23 cellular contexts compared by ENCODE assay signal in the genomic region with DNA sequence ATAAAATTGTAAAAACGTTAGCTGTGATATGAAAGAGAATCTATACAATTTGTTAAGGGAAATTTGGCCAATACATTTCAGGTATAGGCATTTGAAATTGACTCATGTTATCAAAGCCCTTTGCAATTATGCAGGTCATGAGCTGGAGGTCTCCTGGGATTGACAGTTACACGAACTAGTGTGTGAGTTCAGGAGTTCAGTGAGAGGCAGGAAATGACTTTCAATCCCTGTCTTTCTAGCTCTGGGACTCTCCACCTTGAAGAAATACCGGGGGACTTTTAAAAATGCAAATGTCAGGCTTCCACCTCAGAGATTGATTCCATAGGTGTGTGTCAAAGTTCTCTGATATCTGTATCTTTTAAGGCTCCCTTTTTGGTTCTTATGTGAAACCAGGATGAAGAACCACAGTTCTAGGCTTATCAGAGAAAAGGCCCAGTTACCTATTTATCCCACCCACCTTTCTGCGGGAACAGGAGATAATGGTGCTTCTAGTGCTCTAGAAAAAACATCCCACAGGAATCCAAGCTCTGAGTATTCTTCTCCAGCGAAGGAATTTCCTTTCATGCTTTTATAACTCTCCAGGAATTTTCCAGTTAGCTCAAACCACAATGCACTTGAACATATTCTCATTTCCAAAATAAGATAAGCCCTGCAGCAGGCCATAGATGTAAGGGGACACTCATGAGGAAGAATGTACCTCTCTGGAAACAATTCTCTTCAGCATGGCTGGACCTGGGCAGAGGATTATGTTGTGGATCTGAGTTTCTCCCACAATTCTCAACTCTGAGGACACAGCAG.
DNase-seq lines count a peak whose midpoint lies in the region; ATAC-seq and TF ChIP-seq lines count a peak whose summit lies in the region.
"Had no signal": no experiment of that assay in that cellular context is flagged by ENCODE, and none has a peak within 500 bp of the region (broad histone marks: within the 10 kb centered on the region; RNA-seq: fewer than 3 reads in every experiment).

No MANE protein-coding gene starts in this region.

- H3K4me1 Mint-ChIP-seq in activated CD4-positive, alpha-beta memory T cell treated with anti-CD3 and anti-CD28 coated beads, Interleukin-2, amount 10 ng/mL, durations not matched to agents 7 days and 5 days: no peaks in the 10 kb centered on the region
- H3K4me1 Mint-ChIP-seq: activated CD4-positive, alpha-beta T cell treated with anti-CD3 and anti-CD28 coated beads for 36 hours had no signal

- H3K27me3 Mint-ChIP-seq in activated CD4-positive, alpha-beta memory T cell treated with anti-CD3 and anti-CD28 coated beads, Interleukin-2, amount 10 ng/mL, durations not matched to agents 7 days and 5 days: no peaks in the 10 kb centered on the region
- H3K27me3 Mint-ChIP-seq: activated CD4-positive, alpha-beta T cell treated with anti-CD3 and anti-CD28 coated beads for 36 hours; stimulated activated naive CD8-positive, alpha-beta T cell treated with anti-CD3 and anti-CD28 coated beads, Interleukin-15, Interleukin-2, amounts not matched to agents 100 ng/mL and 50 ng/mL, for 24 hours had no signal

- no peak overlapping the region for H3K27ac Mint-ChIP-seq in activated CD4-positive, alpha-beta memory T cell treated with anti-CD3 and anti-CD28 coated beads, Interleukin-2, amount 10 ng/mL, durations not matched to agents 7 days and 5 days
- H3K27ac Mint-ChIP-seq: activated CD4-positive, alpha-beta T cell treated with anti-CD3 and anti-CD28 coated beads for 36 hours; activated T-helper 2 cell treated with anti-CD3 and anti-CD28 coated beads, Interferon-gamma antibody, Interleukin-2, Interleukin-4, amounts not matched to agents 10 μg/mL and 5 μg/mL and 100 μg/mL, durations not matched to agents 14 hours and 24 hours and 36 hours; GM23338; natural killer cell treated with Interleukin-12 subunit alpha and Interleukin-12 subunit beta and Interleukin-15 and Interleukin-18, amount 100 ng/mL, for 72 hours; stimulated activated naive CD8-positive, alpha-beta T cell treated with anti-CD3 and anti-CD28 coated beads, Interleukin-15, Interleukin-2, amounts not matched to agents 100 ng/mL and 50 ng/mL, for 24 hours had no signal

- H3K36me3 Mint-ChIP-seq in activated CD4-positive, alpha-beta memory T cell treated with anti-CD3 and anti-CD28 coated beads, Interleukin-2, amount 10 ng/mL, durations not matched to agents 7 days and 5 days (ENCODE audit: low read depth): no peaks in the 10 kb centered on the region
- H3K36me3 Mint-ChIP-seq: natural killer cell treated with Interleukin-12 subunit alpha and Interleukin-12 subunit beta and Interleukin-15 and Interleukin-18, amount 100 ng/mL, for 72 hours had no signal

- in situ Hi-C loops in GM13977 (cut with MboI; ENCODE audit: low pct_unique_long_range_greater_than_20kb, low sequenced_read_pairs, unreplicated experiment): no loop called here

- POLR2A ChIA-PET in activated CD4-positive, alpha-beta memory T cell treated with anti-CD3 and anti-CD28 coated beads, Interleukin-2, amount 10 ng/mL, durations not matched to agents 7 days and 5 days (lab: Charles Lee): no interaction called here

- no peak for TF ChIP-seq CTCF in GM13977 (IDR thresholded peaks at IDR 0.05; ENCODE audit: extremely low read depth, insufficient read depth, missing control alignments)

- peak; percentile 50 for ATAC-seq in GM19023 (IDR thresholded peaks at IDR 0.05; ENCODE audit: unreplicated experiment)
- ATAC-seq in HG03442 (IDR thresholded peaks at IDR 0.05; ENCODE audit: unreplicated experiment): peak; percentile 71
- ATAC-seq: activated CD4-positive, alpha-beta T cell treated with anti-CD3 and anti-CD28 coated beads for 36 hours; GM23338; natural killer cell treated with Interleukin-12 subunit alpha and Interleukin-12 subunit beta and Interleukin-15 and Interleukin-18, amount 100 ng/mL, for 72 hours had no signal

- CTCF ChIA-PET in activated CD4-positive, alpha-beta memory T cell treated with anti-CD3 and anti-CD28 coated beads, Interleukin-2, amount 10 ng/mL, durations not matched to agents 7 days and 5 days (lab: Charles Lee): no interaction called here

- H3K4me3 Mint-ChIP-seq in activated CD4-positive, alpha-beta memory T cell treated with anti-CD3 and anti-CD28 coated beads, Interleukin-2, amount 10 ng/mL, durations not matched to agents 7 days and 5 days: no peak overlapping the region
- H3K4me3 Mint-ChIP-seq: activated CD4-positive, alpha-beta T cell treated with anti-CD3 and anti-CD28 coated beads for 36 hours; GM23338; natural killer cell treated with Interleukin-12 subunit alpha and Interleukin-12 subunit beta and Interleukin-15 and Interleukin-18, amount 100 ng/mL, for 72 hours; stimulated activated naive CD8-positive, alpha-beta T cell treated with anti-CD3 and anti-CD28 coated beads, Interleukin-15, Interleukin-2, amounts not matched to agents 100 ng/mL and 50 ng/mL, for 24 hours had no signal

- no peaks in the 10 kb centered on the region for H3K9me3 Mint-ChIP-seq in activated CD4-positive, alpha-beta memory T cell treated with anti-CD3 and anti-CD28 coated beads, Interleukin-2, amount 10 ng/mL, durations not matched to agents 7 days and 5 days
- H3K9me3 Mint-ChIP-seq: activated T-helper 2 cell treated with anti-CD3 and anti-CD28 coated beads, Interferon-gamma antibody, Interleukin-2, Interleukin-4, amounts not matched to agents 10 μg/mL and 5 μg/mL and 100 μg/mL, durations not matched to agents 14 hours and 24 hours and 36 hours; GM23338; natural killer cell treated with Interleukin-12 subunit alpha and Interleukin-12 subunit beta and Interleukin-15 and Interleukin-18, amount 100 ng/mL, for 72 hours; stimulated activated naive CD8-positive, alpha-beta T cell treated with anti-CD3 and anti-CD28 coated beads, Interleukin-15, Interleukin-2, amounts not matched to agents 100 ng/mL and 50 ng/mL, for 24 hours had no signal

- DNase-seq in AG08395 (ENCODE audit: low spot score): peak; percentile 18
- DNase-seq in fibroblast of peridontal ligament (ENCODE audit: extremely low read depth): peak; percentile 1
- DNase-seq in activated CD4-positive, alpha-beta memory T cell treated with anti-CD3 and anti-CD28 coated beads, Interleukin-2, amount 10 ng/mL, durations not matched to agents 7 days and 5 days: no peak
- no peak for DNase-seq in GM13977 (ENCODE audit: low spot score)
- DNase-seq in NCI-H1417 treated with DMSO at 0.1 percent for 48 hours (lab: John Stamatoyannopoulos, UW): no peak
- no peak for DNase-seq in superior temporal gyrus (ENCODE audit: extremely low spot score)
- DNase-seq: activated CD4-positive, alpha-beta T cell treated with anti-CD3 and anti-CD28 coated beads for 36 hours; DMS153; dorsolateral prefrontal cortex; GDM1; kidney glomerular epithelial cell; MV-4-11; NCI-H2029 treated with DMSO at 0.1 percent for 48 hours; NCI-H510A; RPMI8226; stimulated activated CD4-positive, alpha-beta T cell treated with anti-CD3 and anti-CD28 coated beads, Interleukin-1b, Interleukin-23, amount 100 ng/mL, for 48 hours; SW 1271 had no signal

Comparison
In these comparisons a context has a peak if more than half of its experiments do, and no peak if none do; other contexts are left out.
1. DNase-seq: peak in AG08395 (single experiment) and fibroblast of peridontal ligament (single experiment); none in activated CD4-positive, alpha-beta memory T cell treated with anti-CD3 and anti-CD28 coated beads, Interleukin-2, amount 10 ng/mL, durations not matched to agents 7 days and 5 days (single experiment), GM13977 (single experiment), NCI-H1417 treated with DMSO at 0.1 percent for 48 hours (single experiment) and superior temporal gyrus (single experiment).